ENCODE assay signal across 37 cellular contexts in genomic region chr7:143210541-143210940, GRCh38. TPM values are rescaled to one million over a fixed set of nuclear protein-coding genes. Genes with fewer than 3 reads are reported as not detected.
"Had no signal": no experiment of that assay in that cellular context is flagged by ENCODE, and none has a peak within 500 bp of the region (broad histone marks: within the 10 kb centered on the region; RNA-seq: fewer than 3 reads in every experiment).

No MANE protein-coding gene starts in this region.

- H3K27me3 ChIP-seq: brain microvascular endothelial cell, colonic mucosa, esophagus squamous epithelium, foreskin keratinocyte, gastrocnemius medialis, heart left ventricle had no signal

- H3K4me3 ChIP-seq: colonic mucosa, esophagus squamous epithelium, gastrocnemius medialis, heart left ventricle had no signal

- DNase-seq: activated B cell treated with CpG ODN at 0.5 μM for 24 hours; activated CD4-positive, alpha-beta T cell treated with anti-CD3 and anti-CD28 coated beads for 48 hours; activated CD4-positive, alpha-beta T cell treated with anti-CD3 and anti-CD28 coated beads, Interleukin-2, amount 50 U/mL, for 1 hour; activated CD4-positive, alpha-beta T cell treated with anti-CD3 and anti-CD28 coated beads, Interleukin-2, amount 50 U/mL, for 48 hours; activated CD8-positive, alpha-beta memory T cell treated with anti-CD3 and anti-CD28 coated beads for 24 hours; activated CD8-positive, alpha-beta T cell treated with anti-CD3 and anti-CD28 coated beads for 36 hours; activated effector memory CD4-positive, alpha-beta T cell treated with Interleukin-2 at 50 U/mL for 16 hours; activated gamma-delta T cell treated with Interleukin-2 at 50 U/mL for 16 hours; activated naive CD4-positive, alpha-beta T cell treated with anti-CD3 and anti-CD28 coated beads, Interleukin-2, amount 50 U/mL, for 16 hours; activated naive CD4-positive, alpha-beta T cell treated with Interleukin-2 at 50 U/mL for 16 hours; activated T-cell treated with anti-CD3 and anti-CD28 coated beads, Interleukin-2, amount 50 U/mL, for 4 hours; amniotic stem cell; anterior cingulate cortex; brain microvascular endothelial cell; caudate nucleus; cerebellar nuclear complex; colonic mucosa; effector CD8-positive, alpha-beta T cell; esophagus squamous epithelium; foreskin keratinocyte; gastrocnemius medialis; glutamatergic neuron; heart left ventricle; T-helper 1 cell; T-helper 17 cell; T1000; WERI-Rb-1 had no signal

- H3K4me3 Mint-ChIP-seq: activated B cell treated with CpG ODN at 0.5 μM for 24 hours; activated CD8-positive, alpha-beta T cell treated with anti-CD3 and anti-CD28 coated beads for 36 hours; activated naive CD8-positive, alpha-beta T cell; activated T-cell treated with anti-CD3 and anti-CD28 coated beads, Interleukin-2, amount 50 U/mL, for 4 hours; activated T-helper 17 cell treated with anti-CD3 and anti-CD28 coated beads, Interleukin-2, amount 50 U/mL, for 72 hours; T-helper 17 cell; T-helper 2 cell treated with Interferon-gamma antibody and Interleukin-4, amounts not matched to agents 5 μg/mL and 100 μg/mL, for 36 hours had no signal

- H3K4me1 ChIP-seq: colonic mucosa, esophagus squamous epithelium, foreskin keratinocyte, gastrocnemius medialis had no signal

- H3K36me3 Mint-ChIP-seq: activated naive CD8-positive, alpha-beta T cell had no signal

- H3K27me3 Mint-ChIP-seq: activated B cell treated with CpG ODN at 0.5 μM for 24 hours; activated CD8-positive, alpha-beta T cell treated with anti-CD3 and anti-CD28 coated beads for 36 hours; activated naive CD8-positive, alpha-beta T cell; activated T-helper 17 cell treated with anti-CD3 and anti-CD28 coated beads, Interleukin-2, amount 50 U/mL, for 72 hours; T-helper 17 cell had no signal

- H3K36me3 ChIP-seq: brain microvascular endothelial cell, colonic mucosa, esophagus squamous epithelium, gastrocnemius medialis, heart left ventricle, WERI-Rb-1 had no signal

- H3K9me3 Mint-ChIP-seq: activated CD8-positive, alpha-beta T cell treated with anti-CD3 and anti-CD28 coated beads for 36 hours; activated T-cell treated with anti-CD3 and anti-CD28 coated beads, Interleukin-2, amount 50 U/mL, for 4 hours; activated T-helper 17 cell treated with anti-CD3 and anti-CD28 coated beads, Interleukin-2, amount 50 U/mL, for 72 hours; T-helper 2 cell treated with Interferon-gamma antibody and Interleukin-4, amounts not matched to agents 5 μg/mL and 100 μg/mL, for 36 hours had no signal

- H3K27ac ChIP-seq: brain microvascular endothelial cell, colonic mucosa, epithelial cell of prostate, esophagus squamous epithelium, foreskin keratinocyte, gastrocnemius medialis, heart left ventricle, WERI-Rb-1 had no signal

- ATAC-seq: activated CD4-positive, CD25-positive, alpha-beta regulatory T cell treated with anti-CD3 and anti-CD28 coated beads, Interleukin-2, amount 50 U/mL, for 24 hours; activated CD8-positive, alpha-beta T cell treated with anti-CD3 and anti-CD28 coated beads for 36 hours; activated T-cell treated with anti-CD3 and anti-CD28 coated beads, Interleukin-2, amount 50 U/mL, for 4 hours; activated T-helper 17 cell treated with anti-CD3 and anti-CD28 coated beads, Interleukin-2, amount 50 U/mL, for 72 hours; foreskin keratinocyte; gastrocnemius medialis; heart left ventricle; T-helper 17 cell had no signal

- H3K27ac Mint-ChIP-seq: activated B cell treated with CpG ODN at 0.5 μM for 24 hours; activated CD8-positive, alpha-beta T cell treated with anti-CD3 and anti-CD28 coated beads for 36 hours; activated naive CD8-positive, alpha-beta T cell; activated T-helper 17 cell treated with anti-CD3 and anti-CD28 coated beads, Interleukin-2, amount 50 U/mL, for 72 hours; T-helper 17 cell; T-helper 2 cell treated with Interferon-gamma antibody and Interleukin-4, amounts not matched to agents 5 μg/mL and 100 μg/mL, for 36 hours had no signal

- H3K9me3 ChIP-seq: colonic mucosa, esophagus squamous epithelium, gastrocnemius medialis had no signal

RNA-seq across cellular contexts. Expression of gene TAS2R40, which starts 11.3 kb away (rescaled TPM):
- total RNA-seq: activated B cell treated with CpG ODN at 0.5 μM for 24 hours; activated CD8-positive, alpha-beta T cell treated with anti-CD3 and anti-CD28 coated beads for 36 hours; activated T-cell treated with anti-CD3 and anti-CD28 coated beads, Interleukin-2, amount 50 U/mL, for 4 hours; activated T-helper 17 cell treated with anti-CD3 and anti-CD28 coated beads, Interleukin-2, amount 50 U/mL, for 72 hours; astrocyte; colonic mucosa; dermis microvascular lymphatic vessel endothelial cell; endothelial cell of umbilical vein; esophagus squamous epithelium; foreskin keratinocyte; gastrocnemius medialis; heart left ventricle; T-helper 17 cell had no signal
- polyA plus RNA-seq: adipose tissue, endothelial cell of umbilical vein, esophagus, foreskin keratinocyte, heart left ventricle had no signal

RNA-seq across cellular contexts. Expression of gene TAS2R39, which starts 27.3 kb away (rescaled TPM):
- total RNA-seq: activated B cell treated with CpG ODN at 0.5 μM for 24 hours; activated CD8-positive, alpha-beta T cell treated with anti-CD3 and anti-CD28 coated beads for 36 hours; activated T-cell treated with anti-CD3 and anti-CD28 coated beads, Interleukin-2, amount 50 U/mL, for 4 hours; activated T-helper 17 cell treated with anti-CD3 and anti-CD28 coated beads, Interleukin-2, amount 50 U/mL, for 72 hours; astrocyte; colonic mucosa; dermis microvascular lymphatic vessel endothelial cell; endothelial cell of umbilical vein; esophagus squamous epithelium; foreskin keratinocyte; gastrocnemius medialis; heart left ventricle; T-helper 17 cell had no signal
- polyA plus RNA-seq: adipose tissue, endothelial cell of umbilical vein, esophagus, foreskin keratinocyte, heart left ventricle had no signal
